In genomic region chr1:182003953-182004586, GRCh38 we compare ENCODE assay signal across 12 cellular contexts. TPM values are rescaled to one million over a fixed set of nuclear protein-coding genes. Genes with fewer than 3 reads are reported as not detected.
DNase-seq lines count a peak whose midpoint lies in the region; ATAC-seq, FAIRE-seq and TF ChIP-seq lines count a peak whose summit lies in the region.
"Had no signal": no experiment of that assay in that cellular context is flagged by ENCODE, and none has a peak within 500 bp of the region (broad histone marks: within the 10 kb centered on the region; RNA-seq: fewer than 3 reads in every experiment).

No MANE protein-coding gene starts in this region.

- no peak for TF ChIP-seq POLR2A in K562 (conservative IDR thresholded peaks at IDR 0.05)

- H3K9me3 ChIP-seq in K562 (replicated peaks; ENCODE audit: control insufficient read depth, insufficient read depth, low read depth, low read length) = no peaks in the 10 kb centered on the region
- H3K9me3 ChIP-seq: neutrophil had no signal

- H4K20me1 ChIP-seq in K562 (replicated peaks; ENCODE audit: control insufficient read depth, insufficient read depth, low read length) = no peaks in the 10 kb centered on the region

- no peak overlapping the region for H3K27ac ChIP-seq in K562 (ENCODE audit: extremely low read depth, low read depth, low read length)
- H3K27ac ChIP-seq: neutrophil had no signal

- CTCF ChIA-PET in K562 (lab: Yijun Ruan, JAX; ENCODE audit: low intra/inter-chr PET ratio) = no interaction called here

- no peak for TF ChIP-seq RAD21 in K562 (CRISPR knock-in tag; conservative IDR thresholded peaks at IDR 0.05 in 1 of 2, IDR thresholded peaks at IDR 0.05 in 1 of 2)

- POLR2A ChIA-PET in K562 (lab: Yijun Ruan, JAX) = interaction anchor here (0.6 to 1.0 kb wide), 4 partner anchors 24 to 569 kb away, joined by 3 to 7 read pairs (median 4); no protein-coding TSS in a partner anchor

- H3K4me1 ChIP-seq in K562 (replicated peaks in 1 of 2; ENCODE audit: control insufficient read depth in 2 of 2, insufficient read depth in 2 of 2, low read length in 2 of 2) = no peaks in the 10 kb centered on the region; a peak in 1 of 5 replicates

- no peaks in the 10 kb centered on the region for H3K36me3 ChIP-seq in K562 (ENCODE audit: control insufficient read depth, insufficient read depth, low read length)
- H3K36me3 ChIP-seq: neutrophil had no signal

- no peak overlapping the region for H2AFZ ChIP-seq in K562 (ENCODE audit: low read depth, low read length)

- H3K9ac ChIP-seq in K562 (ENCODE audit: insufficient read depth in 1 of 2, low read depth in 2 of 2, low read length in 2 of 2) = no peak overlapping the region

- H3K79me2 ChIP-seq in K562 (ENCODE audit: control insufficient read depth, insufficient read depth, low read length) = no peaks in the 10 kb centered on the region

- no peak for FAIRE-seq in K562 (lab: Jason Lieb, UNC)

- H3K9me1 ChIP-seq in K562 (ENCODE audit: control insufficient read depth, insufficient read depth, low read length) = no peaks in the 10 kb centered on the region

- H3K4me2 ChIP-seq in K562 (ENCODE audit: insufficient read depth, low read length) = no peak overlapping the region

- intact Hi-C loops in Right ventricle myocardium superior (cut with DNase I) = no loop called here
- intact Hi-C loops in Right ventricle myocardium inferior (cut with DNase I) = no loop called here
- intact Hi-C loops in K562 (cut with micrococcal nuclease) = no loop called here
- intact Hi-C loops in left colon (cut with DNase I, micrococcal nuclease) = no loop called here

- no peak for TF ChIP-seq EP300 in K562 (IDR thresholded peaks at IDR 0.05; ENCODE audit: low read length)

- DNase-seq in Right ventricle myocardium superior (peak; percentile 63), Right ventricle myocardium inferior (ENCODE audit: missing footprints) (no peak), K562 (ENCODE audit: extremely low read depth in 1 of 4, low spot score in 3 of 4) (peak in 1 of 4 experiments; percentile 24), left colon (peak in 1 of 2 donors; percentile 18), Kasumi-1 (lab: John Stamatoyannopoulos, UW) (no peak), AG08396 (ENCODE audit: low spot score) (no peak), GM19238 (ENCODE audit: insufficient read length, low spot score) (no peak)
- DNase-seq: NCI-H2081; stimulated activated naive CD4-positive, alpha-beta T cell had no signal

- ATAC-seq in Right ventricle myocardium superior (ENCODE audit: poor library complexity) = no peak
- no peak for ATAC-seq in Right ventricle myocardium inferior
- ATAC-seq in K562 = peak; percentile 66
- ATAC-seq in left colon = peak; percentile 20
- ATAC-seq in GM18520 (IDR thresholded peaks at IDR 0.05; ENCODE audit: unreplicated experiment) = no peak

- WGBS in K562 (ENCODE audit: insufficient coverage, low coverage, missing lambda C conversion rate) = 9% methylated on average over 12 of the region's 12 CpGs

- peak in 2 of 3 experiments; percentile 30 to 31; a peak in 3 of 6 replicates for TF ChIP-seq CTCF in K562 (IDR thresholded peaks at IDR 0.05 in 2 of 3, conservative IDR thresholded peaks at IDR 0.05 in 1 of 3; ENCODE audit: insufficient read depth in 2 of 3, low read depth in 1 of 3, low read length in 3 of 3)

- in situ Hi-C loops in K562 (cut with MboI) = no loop called here

- no peak overlapping the region for H3K4me3 ChIP-seq in K562

- no TSS peak for BruUV-seq in K562 (replicated peaks; lab: Mats Ljungman, UMichigan)

- H3K27me3 ChIP-seq in K562 (ENCODE audit: control insufficient read depth in 2 of 2, insufficient read depth in 2 of 2, low read length in 2 of 2) = peaks cover 0 to 7% of the 10 kb centered on the region in 2 experiments; a peak in 2 of 5 replicates

TF ChIP-seq in K562, 482 proteins besides CTCF, POLR2A, EP300 and RAD21:
- TF ChIP-seq ZNF445 (CRISPR knock-in tag; IDR thresholded peaks at IDR 0.05; ENCODE audit: low read depth) = no peak
- TF ChIP-seq NFIC (IDR thresholded peaks at IDR 0.05) = peak; percentile 41

RNA-seq across cellular contexts. Expression of gene ZNF648, which starts 57.4 kb away (rescaled TPM):
- not detected for total RNA-seq in Right ventricle myocardium superior
- total RNA-seq in Right ventricle myocardium inferior = not detected
- total RNA-seq in K562 (2011; cell fraction: chromatin; rRNA removed; ENCODE audit: low replicate concordance) = not detected in 2 replicates
- total RNA-seq in K562 (2011; cell fraction: nucleolus; rRNA removed) = not detected in 2 replicates
- total RNA-seq in K562 (2011; cell fraction: nucleoplasm; rRNA removed) = 0.07 TPM in 1 of 2 replicates, not detected in the other
- 0.18 and 0.20 TPM in 2 replicates for total RNA-seq in K562 (2014; rRNA removed)
- total RNA-seq in K562 (2014; rRNA removed; fragmentation: Illumina TruSeq; extraction: Trizol) = 0.06 and 0.15 TPM in 2 replicates
- 0.11 and 0.34 TPM in 2 replicates for total RNA-seq in K562 (2015; rRNA removed; fragmentation: Illumina TruSeq; extraction: Trizol)
- 0.22 and 0.27 TPM in 2 replicates for total RNA-seq in K562 (2021)
- polyA plus RNA-seq in K562 (2011; rRNA removed) = not detected in 2 replicates
- not detected in 2 replicates for polyA plus RNA-seq in K562 (2011; cell fraction: cytosol; rRNA removed)
- not detected in 2 replicates for polyA plus RNA-seq in K562 (2011; cell fraction: nucleus; rRNA removed)
- 0.10 and 0.14 TPM in 2 replicates for polyA plus RNA-seq in K562 (2012)
- 0.18 and 0.21 TPM in 2 replicates for polyA plus RNA-seq in K562 (2014; fragmentation: Illumina TruSeq; extraction: Trizol)
- under 1 TPM in 1 of 2 experiments, not detected in 1; 0.06 TPM for polyA plus RNA-seq in K562 (2014; fragmentation: Nextera tagmentation; extraction: Ambion mirVana)
- polyA plus RNA-seq in K562 (2014; rRNA removed) = 0.11 and 0.25 TPM in 2 replicates
- polyA minus RNA-seq in K562 (2011; rRNA and poly(A)+ RNA removed) = not detected in 2 replicates
- polyA minus RNA-seq in K562 (2011; cell fraction: cytosol; rRNA and poly(A)+ RNA removed) = not detected in 2 replicates
- polyA minus RNA-seq in K562 (2011; cell fraction: nucleus; rRNA and poly(A)+ RNA removed) = not detected in 2 replicates
- total RNA-seq in left colon = not detected
- total RNA-seq: lung microvascular endothelial cell had no signal

Comparison
In these comparisons a context has a peak if more than half of its experiments do, and no peak if none do; other contexts are left out.
1. ATAC-seq: peak in K562 (single experiment) and left colon (single experiment); none in Right ventricle myocardium superior (single experiment), Right ventricle myocardium inferior (single experiment) and GM18520 (single experiment).